Comparison of ENCODE assay signal across 13 cellular contexts in the genomic region with DNA sequence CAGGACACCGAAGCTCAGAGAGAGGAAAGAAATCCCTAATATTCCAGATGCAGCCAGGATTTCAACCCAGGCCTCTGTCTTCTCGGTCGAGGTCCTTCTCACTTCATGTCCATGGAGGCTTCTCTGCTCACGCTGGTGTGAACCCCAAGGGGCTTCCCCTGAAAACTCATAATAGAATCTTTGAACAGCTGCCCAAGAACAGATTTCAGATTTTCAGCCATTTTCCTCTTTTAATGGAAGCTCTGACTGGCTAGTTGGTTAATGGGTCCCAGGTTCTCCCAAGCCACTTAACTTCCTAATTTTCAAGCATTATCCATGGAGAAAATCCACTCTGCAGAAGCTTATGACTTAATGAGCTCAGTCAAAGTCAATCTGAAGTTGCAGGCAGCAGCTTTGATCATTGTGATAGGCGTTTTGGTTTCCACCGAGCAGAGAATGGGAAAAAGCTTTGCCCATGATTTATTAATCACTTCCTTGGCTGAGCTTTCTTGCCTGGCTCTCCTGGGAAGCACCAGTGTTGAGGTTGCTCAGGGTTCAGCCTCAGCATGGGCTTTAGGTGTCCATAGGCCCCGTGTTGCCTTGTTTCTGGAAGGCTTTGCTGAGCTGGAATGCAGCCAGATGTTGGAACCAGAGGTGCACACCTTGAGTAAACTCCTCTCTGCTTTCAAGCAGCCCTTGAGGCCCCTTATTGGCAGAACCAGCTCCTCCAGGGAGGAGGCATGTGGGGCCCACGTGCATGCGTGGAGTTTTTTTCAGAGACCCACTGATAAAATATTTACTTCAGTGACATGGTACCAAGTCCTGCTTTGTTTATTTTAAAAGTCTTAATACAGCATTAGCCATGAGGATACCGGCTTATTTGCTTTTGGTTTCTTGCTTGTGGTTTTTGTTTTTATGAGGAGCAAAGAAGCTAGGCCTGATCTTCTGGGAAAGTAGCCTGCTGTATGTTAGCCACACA. TPM values are rescaled to one million over a fixed set of nuclear protein-coding genes. Genes with fewer than 3 reads are reported as not detected.
A peak's percentile ranks its signal among the peaks of the same experiment; 100 is the strongest.
DNase-seq lines count a peak whose midpoint lies in the region; ATAC-seq, FAIRE-seq and TF ChIP-seq lines count a peak whose summit lies in the region.
"Had no signal": no experiment of that assay in that cellular context is flagged by ENCODE, and none has a peak within 500 bp of the region (broad histone marks: within the 10 kb centered on the region; RNA-seq: fewer than 3 reads in every experiment).

No MANE protein-coding gene starts in this region.

- peak overlapping the region in 1 of 2 experiments; percentile 18 for H3K18ac ChIP-seq in mesenchymal stem cell (ENCODE audit: low read depth in 1 of 2, low read length in 2 of 2)

- no peak overlapping the region for H4K91ac ChIP-seq in mesenchymal stem cell (ENCODE audit: low read length)

- FAIRE-seq in kidney (lab: Jason Lieb, UNC), result no peak

- H3K27ac ChIP-seq in C4-2B, result peak overlapping the region; percentile 97
- H3K27ac ChIP-seq in HEK293 (ENCODE audit: extremely low read depth, low read depth, low read length), result no peak overlapping the region
- peak overlapping the region; percentile 94 for H3K27ac ChIP-seq in VCaP
- no peak overlapping the region for H3K27ac ChIP-seq in mesenchymal stem cell (ENCODE audit: low read length, poor library complexity, severe bottlenecking)
- H3K27ac ChIP-seq in kidney (ENCODE audit: low read depth in 2 of 2, low read length in 2 of 2), result no peak overlapping the region
- no peak overlapping the region for H3K27ac ChIP-seq in caudate nucleus (ENCODE audit: low read depth, low read length)

- no peak overlapping the region for H2BK120ac ChIP-seq in mesenchymal stem cell (ENCODE audit: low read depth, low read length)

- H2BK15ac ChIP-seq in mesenchymal stem cell (ENCODE audit: low read depth, poor library complexity, severe bottlenecking), result no peak overlapping the region

- no peak for ATAC-seq in GM21825 (IDR thresholded peaks at IDR 0.05; ENCODE audit: unreplicated experiment)

- no peak overlapping the region for H2BK12ac ChIP-seq in mesenchymal stem cell (ENCODE audit: low read length in 2 of 2)

- H3K4me1 ChIP-seq in HEK293 (ENCODE audit: control insufficient read depth, insufficient read depth, low read length), result peaks cover 6% of the 10 kb centered on the region
- H3K4me1 ChIP-seq in mesenchymal stem cell (ENCODE audit: control insufficient read depth, insufficient read depth, low read depth, low read length), result peaks cover 3% of the 10 kb centered on the region
- H3K4me1 ChIP-seq in kidney (ENCODE audit: control insufficient read depth in 1 of 2, insufficient read depth in 1 of 2, low read depth in 1 of 2, low read length in 2 of 2), result no peaks in the 10 kb centered on the region

- no peak overlapping the region for H2BK5ac ChIP-seq in mesenchymal stem cell (ENCODE audit: low read depth, low read length, poor library complexity, severe bottlenecking)

- H3K27me3 ChIP-seq in mesenchymal stem cell (ENCODE audit: control insufficient read depth in 1 of 2, insufficient read depth in 1 of 2, low read length in 2 of 2), result no peaks in the 10 kb centered on the region

- peak overlapping the region; percentile 8 for H4K8ac ChIP-seq in mesenchymal stem cell (ENCODE audit: low read length)

- CTCF ChIA-PET in HEK293 (lab: Yijun Ruan, JAX), result interaction anchor here (0.5 to 1.0 kb wide), 6 partner anchors 25 to 1084 kb away, joined by 3 to 4 read pairs (median 3); no protein-coding TSS in a partner anchor

- H2AFZ ChIP-seq in mesenchymal stem cell (ENCODE audit: low read depth, low read length), result no peak overlapping the region

- POLR2A ChIA-PET in HEK293 (lab: Yijun Ruan, JAX), result no interaction called here

- H3K14ac ChIP-seq in mesenchymal stem cell (ENCODE audit: low read length in 2 of 2), result no peak overlapping the region

- TF ChIP-seq CTCF in C4-2B (conservative IDR thresholded peaks at IDR 0.05), result no peak
- TF ChIP-seq CTCF in HEK293 (tag by site-specific recombination; IDR thresholded peaks at IDR 0.05), result no peak
- no peak for TF ChIP-seq CTCF in VCaP (conservative IDR thresholded peaks at IDR 0.05)
- no peak for TF ChIP-seq CTCF in kidney (IDR thresholded peaks at IDR 0.05; ENCODE audit: borderline replicate concordance, extremely low read depth, insufficient read depth)

- peak; percentile 49 for DNase-seq in mesenchymal stem cell
- no peak for DNase-seq in kidney
- no peak for DNase-seq in AG08395 (ENCODE audit: low spot score)
- no peak for DNase-seq in caudate nucleus (lab: John Stamatoyannopoulos, UW)
- DNase-seq: activated CD4-positive, alpha-beta T cell treated with anti-CD3 and anti-CD28 coated beads, Interleukin-2, amount 50 U/mL, for 4 hours; amygdala; HFFc6; NCI-H510A; stimulated activated CD8-positive, alpha-beta memory T cell treated with anti-CD3 and anti-CD28 coated beads, Interleukin-4, amount 100 ng/mL, for 48 hours had no signal

- no peaks in the 10 kb centered on the region for H3K9me3 ChIP-seq in HEK293 (ENCODE audit: control insufficient read depth, insufficient read depth, low read depth, low read length)
- peaks cover 11% of the 10 kb centered on the region for H3K9me3 ChIP-seq in mesenchymal stem cell (ENCODE audit: control insufficient read depth, low read length)
- no peaks in the 10 kb centered on the region for H3K9me3 ChIP-seq in kidney (ENCODE audit: control insufficient read depth in 1 of 2, low read length in 2 of 2)

- H3K79me1 ChIP-seq in mesenchymal stem cell (replicated peaks; ENCODE audit: low read length, poor library complexity, severe bottlenecking), result peaks cover 20% of the 10 kb centered on the region

- no peak overlapping the region for H3K4me2 ChIP-seq in mesenchymal stem cell (ENCODE audit: low read length, poor library complexity, severe bottlenecking)

- no peak overlapping the region for H2AK5ac ChIP-seq in mesenchymal stem cell (ENCODE audit: low read length, severe bottlenecking)

- H3K4me3 ChIP-seq in HEK293 (ENCODE audit: low read depth, low read length), result no peak overlapping the region
- no peak overlapping the region for H3K4me3 ChIP-seq in mesenchymal stem cell (ENCODE audit: insufficient read depth in 1 of 2, low read depth in 1 of 2, low read length in 2 of 2)
- no peak overlapping the region for H3K4me3 ChIP-seq in kidney (ENCODE audit: low read length in 2 of 2)

- no peak overlapping the region for H3K4ac ChIP-seq in mesenchymal stem cell (ENCODE audit: low read depth in 1 of 2, low read length in 2 of 2)

- WGBS in mesenchymal stem cell, result 69% methylated on average over 10 of the region's 10 CpGs

- intact Hi-C loops in kidney (cut with DNase I), result no loop called here

- H3K23ac ChIP-seq in mesenchymal stem cell (ENCODE audit: low read length in 2 of 2), result no peak overlapping the region

- H3K36me3 ChIP-seq in HEK293 (ENCODE audit: control insufficient read depth in 2 of 2, insufficient read depth in 1 of 2, low read length in 2 of 2) (no peaks in the 10 kb centered on the region), mesenchymal stem cell (ENCODE audit: control insufficient read depth in 1 of 2, insufficient read depth in 2 of 2, low read depth in 1 of 2, low read length in 2 of 2) (no peaks in the 10 kb centered on the region), kidney (ENCODE audit: control insufficient read depth in 1 of 2, insufficient read depth in 2 of 2, low read length in 2 of 2) (no peaks in the 10 kb centered on the region)

- H3K9ac ChIP-seq in mesenchymal stem cell (ENCODE audit: low read length), result no peak overlapping the region
- no peak overlapping the region for H3K9ac ChIP-seq in kidney (ENCODE audit: low read length in 2 of 2)

TF ChIP-seq in HEK293, 187 proteins besides CTCF, POLR2A, EP300 and RAD21:
- TF ChIP-seq, protein P1, sequence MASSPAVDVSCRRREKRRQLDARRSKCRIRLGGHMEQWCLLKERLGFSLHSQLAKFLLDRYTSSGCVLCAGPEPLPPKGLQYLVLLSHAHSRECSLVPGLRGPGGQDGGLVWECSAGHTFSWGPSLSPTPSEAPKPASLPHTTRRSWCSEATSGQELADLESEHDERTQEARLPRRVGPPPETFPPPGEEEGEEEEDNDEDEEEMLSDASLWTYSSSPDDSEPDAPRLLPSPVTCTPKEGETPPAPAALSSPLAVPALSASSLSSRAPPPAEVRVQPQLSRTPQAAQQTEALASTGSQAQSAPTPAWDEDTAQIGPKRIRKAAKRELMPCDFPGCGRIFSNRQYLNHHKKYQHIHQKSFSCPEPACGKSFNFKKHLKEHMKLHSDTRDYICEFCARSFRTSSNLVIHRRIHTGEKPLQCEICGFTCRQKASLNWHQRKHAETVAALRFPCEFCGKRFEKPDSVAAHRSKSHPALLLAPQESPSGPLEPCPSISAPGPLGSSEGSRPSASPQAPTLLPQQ (tag by site-specific recombination; IDR thresholded peaks at IDR 0.05), result peak; percentile 81
- peak; percentile 52; the same call in 1 of the 2 replicates for TF ChIP-seq ZFP69B (tag by site-specific recombination; IDR thresholded peaks at IDR 0.05)
- no peak for TF ChIP-seq ZNF221 (tag by site-specific recombination; IDR thresholded peaks at IDR 0.05; ENCODE audit: borderline replicate concordance)

RNA-seq across cellular contexts. Expression of gene LDLRAD3, which starts 25.5 kb away (rescaled TPM):
- 5.9 TPM for polyA plus RNA-seq in mesenchymal stem cell (2013, experiment 1 of 2)
- 5.9 TPM for polyA plus RNA-seq in mesenchymal stem cell (2013, experiment 2 of 2)
- total RNA-seq in kidney, result 14.2 TPM
- 1.2 TPM for polyA plus RNA-seq in kidney (ENCODE audit: insufficient read depth, low read depth, low replicate concordance)

Comparison
In these comparisons a context has a peak if more than half of its experiments do, and no peak if none do; other contexts are left out.
1. H3K27ac ChIP-seq: peak in C4-2B (single experiment) and VCaP (single experiment); none in HEK293 (single experiment), mesenchymal stem cell (single experiment), kidney (0 of 2) and caudate nucleus (single experiment).